In genomic region chr9:109640232-109641078, GRCh38 we compare ENCODE assay signal across 8 cellular contexts.
A peak's percentile ranks its signal among the peaks of the same experiment; 100 is the strongest.
DNase-seq lines count a peak whose midpoint lies in the region; ATAC-seq and TF ChIP-seq lines count a peak whose summit lies in the region.

No MANE protein-coding gene starts in this region.

- POLR2A ChIA-PET in activated CD8-positive, alpha-beta T cell treated with anti-CD3 and anti-CD28 coated beads for 36 hours (lab: Charles Lee), result no interaction called here

- H3K36me3 Mint-ChIP-seq in activated CD8-positive, alpha-beta T cell treated with anti-CD3 and anti-CD28 coated beads for 36 hours (ENCODE audit: low read depth), result no peaks in the 10 kb centered on the region

- no peaks in the 10 kb centered on the region for H3K9me3 Mint-ChIP-seq in activated CD8-positive, alpha-beta T cell treated with anti-CD3 and anti-CD28 coated beads for 36 hours

- H3K4me3 Mint-ChIP-seq in activated CD8-positive, alpha-beta T cell treated with anti-CD3 and anti-CD28 coated beads for 36 hours, result no peak overlapping the region

- WGBS in prostate gland, result 1% methylated on average over 72 of the region's 74 CpGs

- no peak overlapping the region for H3K27ac ChIP-seq in prostate gland

- peaks cover 33% of the 10 kb centered on the region for H3K27me3 Mint-ChIP-seq in activated CD8-positive, alpha-beta T cell treated with anti-CD3 and anti-CD28 coated beads for 36 hours

- no peaks in the 10 kb centered on the region for H3K4me1 Mint-ChIP-seq in activated CD8-positive, alpha-beta T cell treated with anti-CD3 and anti-CD28 coated beads for 36 hours (ENCODE audit: low read depth)

- no peaks in the 10 kb centered on the region for H3K36me3 ChIP-seq in prostate gland

- intact Hi-C loops in activated CD8-positive, alpha-beta T cell treated with anti-CD3 and anti-CD28 coated beads for 36 hours (cut with micrococcal nuclease), result no loop called here
- intact Hi-C loops in left ventricle myocardium superior (cut with micrococcal nuclease) (no loop called here), prostate gland (cut with DNase I) (no loop called here)

- no peak for TF ChIP-seq CTCF in AG10803 (conservative IDR thresholded peaks at IDR 0.05; ENCODE audit: low read length)
- TF ChIP-seq CTCF in activated CD8-positive, alpha-beta T cell treated with anti-CD3 and anti-CD28 coated beads for 36 hours (IDR thresholded peaks at IDR 0.05), result no peak
- no peak for TF ChIP-seq CTCF in prostate gland (IDR thresholded peaks at IDR 0.05)

- H3K27ac Mint-ChIP-seq in activated CD8-positive, alpha-beta T cell treated with anti-CD3 and anti-CD28 coated beads for 36 hours, result no peak overlapping the region

- H3K9me3 ChIP-seq in prostate gland, result no peaks in the 10 kb centered on the region

- H3K4me1 ChIP-seq in prostate gland (replicated peaks), result no peaks in the 10 kb centered on the region

- CTCF ChIA-PET in activated CD8-positive, alpha-beta T cell treated with anti-CD3 and anti-CD28 coated beads for 36 hours (lab: Charles Lee), result no interaction called here

- H3K27me3 ChIP-seq in prostate gland (replicated peaks; ENCODE audit: insufficient read depth), result peaks cover 10% of the 10 kb centered on the region

- ATAC-seq in activated CD8-positive, alpha-beta T cell treated with anti-CD3 and anti-CD28 coated beads for 36 hours, result no peak
- ATAC-seq in left ventricle myocardium superior, result peak; percentile 88
- no peak for ATAC-seq in HG02885 (IDR thresholded peaks at IDR 0.05; ENCODE audit: poor library complexity, unreplicated experiment)

- H3K4me3 ChIP-seq in AG10803 (ENCODE audit: low read length), result peak overlapping the region; percentile 49
- H3K4me3 ChIP-seq in prostate gland, result peak overlapping the region; percentile 22 to 30

- TF ChIP-seq POLR2A in prostate gland (IDR thresholded peaks at IDR 0.05), result no peak

- DNase-seq in AG10803 (ENCODE audit: low read depth) (peak; percentile 16), NCI-H1092 (lab: John Stamatoyannopoulos, UW) (peak; percentile 91), left ventricle myocardium superior (peak; percentile 77), prostate gland (ENCODE audit: low spot score) (peak; percentile 9), AML-193 (lab: John Stamatoyannopoulos, UW) (no peak)
- DNase-seq in activated CD8-positive, alpha-beta T cell treated with anti-CD3 and anti-CD28 coated beads for 36 hours, result peak; percentile 1
- no peak for DNase-seq in stimulated activated naive CD4-positive, alpha-beta T cell treated with Interleukin-2 at 50 U/mL for 16 hours (lab: John Stamatoyannopoulos, UW)

Comparison
In these comparisons a context has a peak if more than half of its experiments do, and no peak if none do; other contexts are left out.
1. DNase-seq: peak in AG10803 (single experiment), NCI-H1092 (single experiment), activated CD8-positive, alpha-beta T cell treated with anti-CD3 and anti-CD28 coated beads for 36 hours (single experiment), left ventricle myocardium superior (single experiment) and prostate gland (single experiment); none in stimulated activated naive CD4-positive, alpha-beta T cell treated with Interleukin-2 at 50 U/mL for 16 hours (single experiment) and AML-193 (0 of 2).